8 cellular contexts compared by ENCODE assay signal in the genomic region with DNA sequence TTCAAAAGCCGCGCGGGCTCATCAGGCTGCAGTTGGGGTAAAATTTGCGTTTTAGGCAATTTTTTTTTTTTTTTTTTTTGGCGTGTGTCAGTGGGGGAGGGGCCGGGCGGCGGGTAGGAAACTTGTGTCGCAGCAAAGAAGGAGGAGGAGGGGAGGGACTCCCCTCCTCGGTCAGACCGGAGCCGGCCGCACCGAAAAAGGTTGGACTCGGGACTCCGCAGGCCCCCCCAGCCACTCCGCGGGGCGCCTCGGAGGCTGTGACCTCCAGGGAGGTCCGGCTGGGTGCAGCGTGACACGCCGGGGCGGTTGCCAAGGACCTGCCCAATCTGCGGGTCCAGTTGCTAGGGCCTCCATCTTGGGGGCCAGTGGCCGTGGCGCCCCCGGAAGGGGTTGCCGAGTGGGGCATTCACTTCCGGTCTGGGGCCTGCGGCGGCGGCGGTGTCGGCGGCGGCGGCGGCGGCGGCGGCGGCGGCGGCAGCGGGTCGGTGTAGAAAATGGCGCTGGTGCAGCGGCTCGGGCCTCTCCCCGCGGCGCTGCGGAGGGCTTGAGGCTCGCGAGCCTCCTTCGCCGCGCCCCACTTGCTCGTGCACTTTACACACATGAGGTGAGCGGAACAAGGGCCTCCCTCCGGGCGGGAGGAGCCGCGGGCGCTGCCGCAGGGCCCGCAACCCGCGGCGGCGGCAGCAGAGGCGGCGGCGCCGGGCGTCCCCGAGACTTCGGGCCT. TPM values are rescaled to one million over a fixed set of nuclear protein-coding genes. Genes with fewer than 3 reads are reported as not detected.
DNase-seq lines count a peak whose midpoint lies in the region; ATAC-seq and TF ChIP-seq lines count a peak whose summit lies in the region.

A gene (plus strand): TSS at position 409 of the 724 bp plus-strand sequence. CDS start 191 bp downstream, at position 600.

- peak within 1 kb of the TSS; percentile 86 to 91 for H3K27ac ChIP-seq in left lung

- H3K36me3 Mint-ChIP-seq in dendritic cell treated with granulocyte-macrophage colony-stimulating factor and Interleukin-4, amounts not matched to agents 40 ng/mL and 50 ng/mL, for 4 days (ENCODE audit: low read depth) = peaks cover 35% of the 10 kb centered on the region

- TF ChIP-seq CTCF in left lung (IDR thresholded peaks at IDR 0.05) = no peak

- peak within 1 kb of the TSS; percentile 98 for H3K4me3 Mint-ChIP-seq in dendritic cell treated with granulocyte-macrophage colony-stimulating factor and Interleukin-4, amounts not matched to agents 40 ng/mL and 50 ng/mL, for 4 days

- peak; percentile 84 for DNase-seq in Ammon's horn (ENCODE audit: low spot score)
- peak; percentile 56 for DNase-seq in NCI-H524 treated with DMSO at 0.1 percent for 48 hours (lab: John Stamatoyannopoulos, UW)
- DNase-seq in activated CD4-positive, alpha-beta T cell treated with anti-CD3 and anti-CD28 coated beads, Interleukin-2, amount 50 U/mL, for 24 hours (ENCODE audit: low read depth in 1 of 2, low spot score in 1 of 2) = peak; percentile 71 to 73
- peak; percentile 88 to 95 for DNase-seq in left lung
- peak; percentile 75 to 76 for DNase-seq in stimulated activated CD4-positive, alpha-beta T cell treated with anti-CD3 and anti-CD28 coated beads, Interleukin-2, amount 100 ng/mL, for 48 hours

- H3K4me1 ChIP-seq in left lung = peaks cover 12 to 43% of the 10 kb centered on the region in 2 donors

- peaks cover 0 to 11% of the 10 kb centered on the region in 2 donors for H3K36me3 ChIP-seq in left lung

- intact Hi-C loops in dendritic cell treated with granulocyte-macrophage colony-stimulating factor and Interleukin-4, amounts not matched to agents 40 ng/mL and 50 ng/mL, for 4 days (cut with micrococcal nuclease) = no loop called here
- intact Hi-C loops in left lung (cut with DNase I) = no loop called here

- peaks cover 7% of the 10 kb centered on the region for H3K27me3 Mint-ChIP-seq in dendritic cell treated with granulocyte-macrophage colony-stimulating factor and Interleukin-4, amounts not matched to agents 40 ng/mL and 50 ng/mL, for 4 days

- H3K27me3 ChIP-seq in left lung = no peaks in the 10 kb centered on the region

- peaks cover 30% of the 10 kb centered on the region for H3K4me1 Mint-ChIP-seq in dendritic cell treated with granulocyte-macrophage colony-stimulating factor and Interleukin-4, amounts not matched to agents 40 ng/mL and 50 ng/mL, for 4 days (ENCODE audit: low read depth)

- H3K9me3 ChIP-seq in left lung = no peaks in the 10 kb centered on the region

- no peaks in the 10 kb centered on the region for H3K9me3 Mint-ChIP-seq in dendritic cell treated with granulocyte-macrophage colony-stimulating factor and Interleukin-4, amounts not matched to agents 40 ng/mL and 50 ng/mL, for 4 days

- peak within 1 kb of the TSS; percentile 55 to 87 for H3K4me3 ChIP-seq in left lung

- ATAC-seq in GM19043 (IDR thresholded peaks at IDR 0.05; ENCODE audit: low read depth, unreplicated experiment) (peak; percentile 93), HG03354 (IDR thresholded peaks at IDR 0.05; ENCODE audit: poor library complexity, severe bottlenecking, unreplicated experiment) (peak; percentile 95), left lung (peak; percentile 96)

- H3K27ac Mint-ChIP-seq in dendritic cell treated with granulocyte-macrophage colony-stimulating factor and Interleukin-4, amounts not matched to agents 40 ng/mL and 50 ng/mL, for 4 days = peak within 1 kb of the TSS; percentile 94

RNA-seq across cellular contexts. Expression of the gene that starts here (rescaled TPM):
- total RNA-seq in left lung = 10 to 100 TPM; 34.0 to 40.6 TPM

Comparison
In these comparisons a context has a peak if more than half of its experiments do, and no peak if none do; other contexts are left out.
1. Peak in every context shown above with its lines: DNase-seq, ATAC-seq, H3K4me3 ChIP-seq and H3K27ac ChIP-seq.